Comparison of ENCODE assay signal across 1 cellular context in the genomic region with DNA sequence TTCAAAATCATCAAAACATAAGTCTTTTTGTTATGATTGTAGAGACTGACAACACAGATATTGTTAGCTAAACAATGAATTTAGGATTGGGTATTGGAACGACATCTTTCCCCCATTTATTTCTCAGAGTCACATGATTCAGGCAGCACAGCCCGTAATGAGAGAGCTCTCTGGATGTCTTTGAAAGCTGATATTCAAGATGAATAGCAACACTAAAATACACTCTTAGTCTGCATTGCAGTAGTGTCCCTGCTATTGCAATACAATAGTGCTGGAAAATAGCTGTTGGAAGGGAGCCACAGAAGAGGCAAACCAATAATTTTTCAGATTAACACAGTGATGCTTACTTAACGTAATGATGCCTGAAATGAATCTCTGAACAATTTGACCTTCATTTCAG.
TF ChIP-seq lines count a peak whose summit lies in the region.

No MANE protein-coding gene starts in this region.

TF ChIP-seq in WTC11, 78 proteins besides CTCF, POLR2A, EP300 and RAD21 (continued from another document):
- TF ChIP-seq, protein P1, sequence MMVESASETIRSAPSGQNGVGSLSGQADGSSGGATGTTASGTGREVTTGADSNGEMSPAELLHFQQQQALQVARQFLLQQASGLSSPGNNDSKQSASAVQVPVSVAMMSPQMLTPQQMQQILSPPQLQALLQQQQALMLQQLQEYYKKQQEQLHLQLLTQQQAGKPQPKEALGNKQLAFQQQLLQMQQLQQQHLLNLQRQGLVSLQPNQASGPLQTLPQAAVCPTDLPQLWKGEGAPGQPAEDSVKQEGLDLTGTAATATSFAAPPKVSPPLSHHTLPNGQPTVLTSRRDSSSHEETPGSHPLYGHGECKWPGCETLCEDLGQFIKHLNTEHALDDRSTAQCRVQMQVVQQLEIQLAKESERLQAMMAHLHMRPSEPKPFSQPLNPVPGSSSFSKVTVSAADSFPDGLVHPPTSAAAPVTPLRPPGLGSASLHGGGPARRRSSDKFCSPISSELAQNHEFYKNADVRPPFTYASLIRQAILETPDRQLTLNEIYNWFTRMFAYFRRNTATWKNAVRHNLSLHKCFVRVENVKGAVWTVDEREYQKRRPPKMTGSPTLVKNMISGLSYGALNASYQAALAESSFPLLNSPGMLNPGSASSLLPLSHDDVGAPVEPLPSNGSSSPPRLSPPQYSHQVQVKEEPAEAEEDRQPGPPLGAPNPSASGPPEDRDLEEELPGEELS (CRISPR knock-in tag; IDR thresholded peaks at IDR 0.05), result no peak
- no peak for TF ChIP-seq EMX1 (CRISPR knock-in tag; IDR thresholded peaks at IDR 0.05)
- TF ChIP-seq, protein P2, sequence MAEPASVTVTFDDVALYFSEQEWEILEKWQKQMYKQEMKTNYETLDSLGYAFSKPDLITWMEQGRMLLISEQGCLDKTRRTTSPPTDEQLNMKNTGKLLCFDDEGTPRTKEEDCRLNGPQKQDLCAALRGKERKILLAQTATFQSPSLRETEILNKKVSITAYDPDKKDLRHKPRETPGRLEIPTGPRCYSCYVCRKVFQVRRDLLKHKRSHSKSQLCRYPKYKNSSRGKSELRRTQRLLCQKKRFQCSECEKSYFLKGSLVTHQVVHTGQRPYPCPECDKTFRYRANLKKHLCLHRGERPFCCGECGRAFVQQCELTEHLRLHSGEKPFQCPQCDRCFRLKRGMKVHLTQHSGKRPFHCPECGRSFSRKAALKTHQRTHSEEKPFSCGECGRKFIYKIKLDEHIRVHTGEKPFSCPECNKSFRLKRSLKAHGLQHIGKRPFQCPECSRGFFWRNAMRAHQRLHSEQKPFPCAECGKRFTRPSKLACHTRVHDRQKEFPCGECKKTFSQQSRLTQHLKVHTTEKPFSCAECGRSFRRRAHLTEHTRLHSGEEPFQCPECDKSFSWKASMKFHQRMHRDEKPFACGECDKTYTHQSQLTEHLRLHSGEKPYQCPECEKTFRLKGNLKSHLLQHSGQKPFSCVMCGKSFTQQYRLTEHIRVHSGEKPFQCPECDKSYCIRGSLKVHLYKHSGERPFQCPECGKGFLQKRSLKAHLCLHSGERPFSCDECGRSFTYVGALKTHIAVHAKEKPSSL (CRISPR knock-in tag; conservative IDR thresholded peaks at IDR 0.05), result no peak
TF ChIP-seq in WTC11: peak in this region for 0.
